In genomic region chr5:2191972-2192371, GRCh38 we compare ENCODE assay signal across 15 cellular contexts.
DNase-seq lines count a peak whose midpoint lies in the region; ATAC-seq and TF ChIP-seq lines count a peak whose summit lies in the region.
"Had no signal": no experiment of that assay in that cellular context is flagged by ENCODE, and none has a peak within 500 bp of the region (broad histone marks: within the 10 kb centered on the region; RNA-seq: fewer than 3 reads in every experiment).

No MANE protein-coding gene starts in this region.

- DNase-seq in cardiac septum (ENCODE audit: low spot score) (peak; percentile 69), heart right ventricle (no peak), neural progenitor cell (ENCODE audit: low spot score) (no peak), posterior vena cava (ENCODE audit: low spot score) (no peak), AG20443 (ENCODE audit: low spot score) (no peak)
- DNase-seq: ACHN; C1 segment of cervical spinal cord; Calu3; CD4-positive, alpha-beta T cell; DMS 273 treated with DMSO at 0.1 percent for 48 hours; H7 had no signal

- intact Hi-C loops in cardiac septum (cut with DNase I) (no loop called here), heart right ventricle (cut with DNase I) (no loop called here), posterior vena cava (cut with DNase I) (no loop called here)

- H2AFZ ChIP-seq in neural progenitor cell (replicated peaks) = no peak overlapping the region
- H2AFZ ChIP-seq: GM23338 had no signal

- H3K27me3 ChIP-seq in heart right ventricle (peaks cover 0 to 15% (median 9%) of the 10 kb centered on the region in 7 donors), neural progenitor cell (no peaks in the 10 kb centered on the region)

- peaks cover 33% of the 10 kb centered on the region for H3K4me1 Mint-ChIP-seq in neural progenitor cell
- no peaks in the 10 kb centered on the region for H3K4me1 Mint-ChIP-seq in stimulated activated memory B cell treated with anti-CD40 and anti-IgM and Interleukin-4, amounts not matched to agents 10 μg/mL and 1 μg/mL and 100 μg/mL, for 72 hours
- H3K4me1 Mint-ChIP-seq: B cell, GM23338 had no signal

- 67 to 76% methylated on average over 6 of the region's 6 CpGs for WGBS in heart right ventricle, 2 donors

- H3K36me3 ChIP-seq in heart right ventricle (no peaks in the 10 kb centered on the region), neural progenitor cell (no peaks in the 10 kb centered on the region)

- H3K4me2 ChIP-seq in neural progenitor cell = no peak overlapping the region
- H3K4me2 ChIP-seq: GM23338 had no signal

- no peak overlapping the region for H3K9ac ChIP-seq in neural progenitor cell

- H3K27ac Mint-ChIP-seq in neural progenitor cell = peak overlapping the region; percentile 63
- H3K27ac Mint-ChIP-seq in stimulated activated memory B cell treated with anti-CD40 and anti-IgM and Interleukin-4, amounts not matched to agents 10 μg/mL and 1 μg/mL and 100 μg/mL, for 72 hours = no peak overlapping the region
- H3K27ac Mint-ChIP-seq: B cell; CD4-positive, alpha-beta T cell; GM23338 had no signal

- H3K27ac ChIP-seq in heart right ventricle (no peak overlapping the region), neural progenitor cell (no peak overlapping the region)

- no peak overlapping the region for H3K4me3 Mint-ChIP-seq in neural progenitor cell
- no peak overlapping the region for H3K4me3 Mint-ChIP-seq in stimulated activated memory B cell treated with anti-CD40 and anti-IgM and Interleukin-4, amounts not matched to agents 10 μg/mL and 1 μg/mL and 100 μg/mL, for 72 hours
- H3K4me3 Mint-ChIP-seq: B cell; CD4-positive, alpha-beta T cell; GM23338 had no signal

- H3K4me3 ChIP-seq in heart right ventricle (no peak overlapping the region), neural progenitor cell (no peak overlapping the region)
- H3K4me3 ChIP-seq: GM23338 had no signal

- peaks cover 19% of the 10 kb centered on the region for H3K9me3 Mint-ChIP-seq in neural progenitor cell
- no peaks in the 10 kb centered on the region for H3K9me3 Mint-ChIP-seq in stimulated activated memory B cell treated with anti-CD40 and anti-IgM and Interleukin-4, amounts not matched to agents 10 μg/mL and 1 μg/mL and 100 μg/mL, for 72 hours
- H3K9me3 Mint-ChIP-seq: CD4-positive, alpha-beta T cell had no signal

- H3K9me3 ChIP-seq in heart right ventricle = peaks cover 0 to 16% (median 7%) of the 10 kb centered on the region in 11 donors
- H3K9me3 ChIP-seq in neural progenitor cell (ENCODE audit: low read depth) = no peaks in the 10 kb centered on the region

- no peaks in the 10 kb centered on the region for H3F3A ChIP-seq in neural progenitor cell (ENCODE audit: low read depth)

- no peak for ATAC-seq in heart right ventricle
- peak; percentile 35 for ATAC-seq in stimulated activated memory B cell treated with anti-CD40 and anti-IgM and Interleukin-4, amounts not matched to agents 10 μg/mL and 1 μg/mL and 100 μg/mL, for 72 hours
- no peak for ATAC-seq in GM21528 (IDR thresholded peaks at IDR 0.05; ENCODE audit: low FRiP score, unreplicated experiment)
- ATAC-seq: GM23338 had no signal

- H3K36me3 Mint-ChIP-seq in neural progenitor cell = peaks cover 4% of the 10 kb centered on the region
- no peaks in the 10 kb centered on the region for H3K36me3 Mint-ChIP-seq in stimulated activated memory B cell treated with anti-CD40 and anti-IgM and Interleukin-4, amounts not matched to agents 10 μg/mL and 1 μg/mL and 100 μg/mL, for 72 hours

- TF ChIP-seq CTCF in heart right ventricle (IDR thresholded peaks at IDR 0.05) = no peak
- no peak for TF ChIP-seq CTCF in neural progenitor cell (IDR thresholded peaks at IDR 0.05)

- H3K4me1 ChIP-seq in heart right ventricle (no peaks in the 10 kb centered on the region), neural progenitor cell (peaks cover 2% of the 10 kb centered on the region)

- H3K27me3 Mint-ChIP-seq in neural progenitor cell (ENCODE audit: insufficient read depth, low read depth) = peaks cover 17% of the 10 kb centered on the region
- no peaks in the 10 kb centered on the region for H3K27me3 Mint-ChIP-seq in stimulated activated memory B cell treated with anti-CD40 and anti-IgM and Interleukin-4, amounts not matched to agents 10 μg/mL and 1 μg/mL and 100 μg/mL, for 72 hours

- no peaks in the 10 kb centered on the region for H3K79me2 ChIP-seq in neural progenitor cell (ENCODE audit: low read depth)

- H4K20me1 ChIP-seq in neural progenitor cell (ENCODE audit: low read depth) = no peaks in the 10 kb centered on the region
